8 cellular contexts compared by ENCODE assay signal in the genomic region with DNA sequence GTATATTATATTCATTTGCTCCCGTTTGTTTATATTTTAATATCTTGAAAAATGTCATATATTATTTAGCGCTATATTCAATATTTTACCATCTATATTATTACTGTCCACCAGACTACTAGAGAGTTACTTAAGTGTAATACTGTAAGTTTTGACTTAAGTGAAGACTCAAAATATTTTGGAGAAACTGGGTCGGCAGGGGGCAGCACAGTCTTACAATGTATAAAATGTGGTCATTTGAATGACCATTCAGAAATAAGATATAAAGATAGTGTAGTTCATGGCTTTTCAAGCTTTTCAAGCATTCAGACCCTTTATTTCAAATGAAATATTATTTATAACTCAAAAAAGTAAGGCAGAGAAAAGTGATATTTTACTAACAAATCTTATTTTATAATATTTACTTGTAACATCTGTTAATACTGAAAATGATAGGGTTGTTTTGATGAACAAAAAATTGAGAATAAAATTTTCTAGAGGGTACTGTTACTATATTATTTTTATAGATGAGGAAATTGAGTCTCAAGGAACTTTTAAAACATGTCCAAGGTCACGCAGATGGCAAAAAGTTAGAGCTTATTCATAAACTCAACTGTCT.
DNase-seq lines count a peak whose midpoint lies in the region; ATAC-seq and TF ChIP-seq lines count a peak whose summit lies in the region.

No MANE protein-coding gene starts in this region.

- peak; percentile 36 for TF ChIP-seq CTCF in CD8-positive, alpha-beta T cell (IDR thresholded peaks at IDR 0.05)
- no peak for TF ChIP-seq CTCF in HEK293 (tag by site-specific recombination; IDR thresholded peaks at IDR 0.05)

- CTCF ChIA-PET in CD8-positive, alpha-beta T cell (lab: Charles Lee): interaction anchor here (0.6 kb wide), 1 partner anchor 1021 kb away, joined by 3 read pairs; no protein-coding TSS in a partner anchor
- CTCF ChIA-PET in HEK293 (lab: Yijun Ruan, JAX): interaction anchor here (0.5 to 4.6 kb wide), 31 partner anchors 10 to 1068 kb away, joined by 3 to 71 read pairs (median 4); no protein-coding TSS in a partner anchor

- no peaks in the 10 kb centered on the region for H3K4me1 ChIP-seq in CD8-positive, alpha-beta T cell (ENCODE audit: insufficient read depth, low read length)
- H3K4me1 ChIP-seq in HEK293 (ENCODE audit: control insufficient read depth, insufficient read depth, low read length): no peaks in the 10 kb centered on the region

- no peak overlapping the region for H3K27ac ChIP-seq in CD8-positive, alpha-beta T cell (ENCODE audit: low read depth, low read length)
- no peak overlapping the region for H3K27ac ChIP-seq in HEK293 (ENCODE audit: extremely low read depth, low read depth, low read length)

- H3K4me1 Mint-ChIP-seq in CD8-positive, alpha-beta T cell (ENCODE audit: low read depth): no peaks in the 10 kb centered on the region

- H3K4me3 ChIP-seq in CD8-positive, alpha-beta T cell (ENCODE audit: low read depth, low read length): no peak overlapping the region
- H3K4me3 ChIP-seq in HEK293 (ENCODE audit: low read depth, low read length): no peak overlapping the region

- no peaks in the 10 kb centered on the region for H3K27me3 ChIP-seq in CD8-positive, alpha-beta T cell (ENCODE audit: insufficient read depth, low read length)

- intact Hi-C loops in CD8-positive, alpha-beta T cell (cut with DNase I, micrococcal nuclease): loop anchor here (2.0 to 10.0 kb wide), 3 partner anchors 167 to 261 kb away; no protein-coding TSS in a partner anchor

- peak in 3 of 7 experiments; percentile 7 to 44 (median 19) for DNase-seq in CD8-positive, alpha-beta T cell
- peak; percentile 42 for DNase-seq in NCI-H82 treated with DMSO at 0.1 percent for 48 hours (lab: John Stamatoyannopoulos, UW; ENCODE audit: unreplicated experiment)
- peak; percentile 68 to 78 for DNase-seq in activated T-cell treated with anti-CD3 and anti-CD28 coated beads, Interleukin-2, amount 50 U/mL, for 48 hours
- peak; percentile 6 for DNase-seq in germinal center (ENCODE audit: low spot score)
- DNase-seq in pons (ENCODE audit: low spot score): peak; percentile 78

- peaks cover 7% of the 10 kb centered on the region for H3K9me3 Mint-ChIP-seq in CD8-positive, alpha-beta T cell

- no peaks in the 10 kb centered on the region for H3K9me3 ChIP-seq in CD8-positive, alpha-beta T cell (ENCODE audit: low read length)
- no peaks in the 10 kb centered on the region for H3K9me3 ChIP-seq in HEK293 (ENCODE audit: control insufficient read depth, insufficient read depth, low read depth, low read length)

- no peaks in the 10 kb centered on the region for H3K36me3 Mint-ChIP-seq in CD8-positive, alpha-beta T cell

- POLR2A ChIA-PET in CD8-positive, alpha-beta T cell (lab: Charles Lee): interaction anchor here (0.5 kb wide), 1 partner anchor 35 kb away, joined by 4 read pairs; no protein-coding TSS in a partner anchor
- POLR2A ChIA-PET in HEK293 (lab: Yijun Ruan, JAX): no interaction called here

- H3K27me3 Mint-ChIP-seq in CD8-positive, alpha-beta T cell (ENCODE audit: low read depth): peaks cover 12% of the 10 kb centered on the region

- H3K4me3 Mint-ChIP-seq in CD8-positive, alpha-beta T cell: no peak overlapping the region

- H3K36me3 ChIP-seq in CD8-positive, alpha-beta T cell (ENCODE audit: insufficient read depth, low read length): no peaks in the 10 kb centered on the region
- H3K36me3 ChIP-seq in HEK293 (ENCODE audit: control insufficient read depth in 2 of 2, insufficient read depth in 1 of 2, low read length in 2 of 2): no peaks in the 10 kb centered on the region

- ATAC-seq in CD8-positive, alpha-beta T cell: no peak
- ATAC-seq in GM21528 (IDR thresholded peaks at IDR 0.05; ENCODE audit: low FRiP score, unreplicated experiment) (no peak), HG03039 (IDR thresholded peaks at IDR 0.05; ENCODE audit: unreplicated experiment) (no peak)

- no peak overlapping the region for H3K27ac Mint-ChIP-seq in CD8-positive, alpha-beta T cell

TF ChIP-seq in HEK293, 187 proteins besides CTCF, POLR2A, EP300 and RAD21:
- no peak for TF ChIP-seq SCRT2 (tag by site-specific recombination; IDR thresholded peaks at IDR 0.05)
- TF ChIP-seq GLI4 (tag by site-specific recombination; IDR thresholded peaks at IDR 0.05): no peak
- TF ChIP-seq ZNF654 (tag by site-specific recombination; IDR thresholded peaks at IDR 0.05; ENCODE audit: low read depth): peak; percentile 68
- TF ChIP-seq, protein P1, sequence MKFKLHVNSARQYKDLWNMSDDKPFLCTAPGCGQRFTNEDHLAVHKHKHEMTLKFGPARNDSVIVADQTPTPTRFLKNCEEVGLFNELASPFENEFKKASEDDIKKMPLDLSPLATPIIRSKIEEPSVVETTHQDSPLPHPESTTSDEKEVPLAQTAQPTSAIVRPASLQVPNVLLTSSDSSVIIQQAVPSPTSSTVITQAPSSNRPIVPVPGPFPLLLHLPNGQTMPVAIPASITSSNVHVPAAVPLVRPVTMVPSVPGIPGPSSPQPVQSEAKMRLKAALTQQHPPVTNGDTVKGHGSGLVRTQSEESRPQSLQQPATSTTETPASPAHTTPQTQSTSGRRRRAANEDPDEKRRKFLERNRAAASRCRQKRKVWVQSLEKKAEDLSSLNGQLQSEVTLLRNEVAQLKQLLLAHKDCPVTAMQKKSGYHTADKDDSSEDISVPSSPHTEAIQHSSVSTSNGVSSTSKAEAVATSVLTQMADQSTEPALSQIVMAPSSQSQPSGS (tag by site-specific recombination; IDR thresholded peaks at IDR 0.05; ENCODE audit: low read depth): 0 out of 2 replicates have a peak, but pooled peaks have one; percentile 5
- TF ChIP-seq ZBTB8A (tag by site-specific recombination; IDR thresholded peaks at IDR 0.05): no peak
- TF ChIP-seq ZNF423 (tag by site-specific recombination; IDR thresholded peaks at IDR 0.05): no peak
- 0 out of 2 replicates have a peak, but pooled peaks have one; percentile 13 for TF ChIP-seq ZNF660 (tag by site-specific recombination; IDR thresholded peaks at IDR 0.05)
- no peak for TF ChIP-seq ZNF426 (tag by site-specific recombination; IDR thresholded peaks at IDR 0.05)
- TF ChIP-seq, protein P2, sequence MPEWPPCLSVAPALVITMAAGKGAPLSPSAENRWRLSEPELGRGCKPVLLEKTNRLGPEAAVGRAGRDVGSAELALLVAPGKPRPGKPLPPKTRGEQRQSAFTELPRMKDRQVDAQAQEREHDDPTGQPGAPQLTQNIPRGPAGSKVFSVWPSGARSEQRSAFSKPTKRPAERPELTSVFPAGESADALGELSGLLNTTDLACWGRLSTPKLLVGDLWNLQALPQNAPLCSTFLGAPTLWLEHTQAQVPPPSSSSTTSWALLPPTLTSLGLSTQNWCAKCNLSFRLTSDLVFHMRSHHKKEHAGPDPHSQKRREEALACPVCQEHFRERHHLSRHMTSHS (tag by site-specific recombination; IDR thresholded peaks at IDR 0.05): no peak
TF ChIP-seq in HEK293: peak in this region for 3.
